In the genomic region with DNA sequence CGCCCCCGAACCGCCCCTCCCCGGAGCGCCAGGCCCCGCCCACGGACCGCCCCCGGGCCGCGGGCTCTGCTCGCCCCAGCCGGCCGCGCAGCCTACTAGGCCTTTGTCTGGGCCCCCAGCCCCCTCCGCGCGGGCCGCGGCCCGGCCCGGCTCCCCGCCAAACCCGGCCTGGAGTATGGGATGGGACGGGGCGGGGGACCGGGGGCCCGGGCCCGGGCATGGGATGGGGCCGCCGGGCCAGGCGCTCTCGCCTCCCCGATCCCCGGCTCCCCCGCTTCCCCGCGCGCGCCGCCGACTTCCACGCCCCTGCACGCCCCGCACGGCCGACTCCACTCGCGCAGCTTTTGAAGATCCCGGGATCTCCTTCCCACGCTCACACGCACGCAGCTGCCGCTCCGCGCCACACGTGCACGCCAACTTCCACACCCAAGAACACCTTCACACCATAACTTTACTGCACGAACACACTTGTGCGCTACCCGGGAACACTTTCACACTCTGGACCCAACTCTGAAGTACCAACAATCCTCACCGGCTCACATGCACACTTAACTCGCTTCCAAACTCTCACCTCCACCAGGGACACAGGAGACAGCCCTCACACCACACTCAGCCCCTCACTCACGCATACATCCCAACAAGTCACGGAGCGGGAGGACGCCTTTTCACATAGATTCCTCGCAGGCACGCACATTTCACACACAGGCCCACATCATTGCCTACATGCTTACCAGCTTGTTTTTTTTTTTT, we compare ENCODE assay signal across 8 cellular contexts. TPM values are rescaled to one million over a fixed set of nuclear protein-coding genes. Genes with fewer than 3 reads are reported as not detected.
A peak's percentile ranks its signal among the peaks of the same experiment; 100 is the strongest.
DNase-seq lines count a peak whose midpoint lies in the region; ATAC-seq and TF ChIP-seq lines count a peak whose summit lies in the region.

No MANE protein-coding gene starts in this region.

- H3K27me3 ChIP-seq in BE2C (no peaks in the 10 kb centered on the region), skeletal muscle tissue (ENCODE audit: control insufficient read depth in 3 of 3, insufficient read depth in 3 of 3, low read length in 3 of 3) (no peaks in the 10 kb centered on the region)

- peak; percentile 60 for ATAC-seq in GM21619 (IDR thresholded peaks at IDR 0.05; ENCODE audit: unreplicated experiment)

- H3K36me3 ChIP-seq in BE2C (no peaks in the 10 kb centered on the region), skeletal muscle tissue (ENCODE audit: control insufficient read depth in 3 of 3, insufficient read depth in 3 of 3, low read length in 3 of 3) (no peaks in the 10 kb centered on the region)

- peaks cover 7% of the 10 kb centered on the region; the same call in 1 of the 2 replicates for H3K4me1 ChIP-seq in BE2C
- H3K4me1 ChIP-seq in skeletal muscle tissue (ENCODE audit: control insufficient read depth in 3 of 3, insufficient read depth in 3 of 3, low read length in 3 of 3), result peaks cover 48 to 62% (median 59%) of the 10 kb centered on the region in 3 donors

- TF ChIP-seq CTCF in BE2C (IDR thresholded peaks at IDR 0.05; ENCODE audit: low read depth, low read length), result no peak

- peak overlapping the region; percentile 54 to 85 (median 73) for H3K9ac ChIP-seq in skeletal muscle tissue (ENCODE audit: low read depth in 1 of 3, low read length in 3 of 3)

- DNase-seq in BE2C (peak; percentile 72), NCI-H1694 treated with DMSO at 0.1 percent for 48 hours (lab: John Stamatoyannopoulos, UW) (peak; percentile 37), inferior parietal cortex (ENCODE audit: extremely low spot score) (peak; percentile 73), NCI-H2029 treated with DMSO at 0.1 percent for 48 hours (lab: John Stamatoyannopoulos, UW) (no peak)
- DNase-seq in activated CD4-positive, CD25-positive, alpha-beta regulatory T cell treated with anti-CD3 and anti-CD28 coated beads, Interleukin-2, amount 50 U/mL, for 16 hours (ENCODE audit: low read depth, low spot score), result peak; percentile 28
- peak; percentile 61 for DNase-seq in central memory CD4-positive, alpha-beta T cell

- peak overlapping the region; percentile 76 for H3K27ac ChIP-seq in skeletal muscle tissue (ENCODE audit: low read depth, low read length)

- H3K9me3 ChIP-seq in BE2C (no peaks in the 10 kb centered on the region), skeletal muscle tissue (ENCODE audit: control insufficient read depth in 3 of 3, low read length in 3 of 3) (no peaks in the 10 kb centered on the region)

- 0 out of 2 replicates have a peak overlapping the region, but pooled peaks have one; percentile 19 for H3K4me3 ChIP-seq in BE2C (ENCODE audit: low read depth, low read length)
- peak overlapping the region; percentile 75 to 80 (median 77) for H3K4me3 ChIP-seq in skeletal muscle tissue (ENCODE audit: low read length in 3 of 3)

RNA-seq across cellular contexts. Expression of gene HSPG2, which starts 0.4 kb away (rescaled TPM):
- polyA plus RNA-seq in BE2C (2012; ENCODE audit: insufficient read depth, insufficient read length, low read depth), result 1.8 TPM
- total RNA-seq in skeletal muscle tissue, result 152 TPM

RNA-seq across cellular contexts. Expression of gene CELA3B, which starts 39.3 kb away (rescaled TPM):
- not detected for polyA plus RNA-seq in BE2C (2012; ENCODE audit: insufficient read depth, insufficient read length, low read depth)
- total RNA-seq in skeletal muscle tissue, result not detected
